In the genomic region with DNA sequence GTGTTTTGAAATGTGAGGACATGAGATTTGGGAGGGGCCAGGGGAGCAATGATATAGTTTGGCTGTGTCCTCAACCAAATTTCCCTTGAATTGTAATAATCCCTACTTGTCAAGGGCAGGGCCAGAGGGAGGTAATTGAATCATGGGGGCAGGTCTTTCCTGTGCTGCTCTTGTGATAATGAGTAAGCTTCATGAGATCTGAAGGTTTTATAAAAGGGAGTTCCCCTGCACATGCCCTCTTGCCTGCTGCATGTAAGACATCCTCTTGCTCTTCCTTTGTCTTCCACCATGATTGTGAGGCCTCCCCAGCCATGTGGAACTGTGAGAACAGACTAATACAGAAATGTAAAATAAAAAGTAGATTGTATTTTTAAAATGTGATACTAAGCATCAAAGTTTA, we compare ENCODE assay signal across 17 cellular contexts.
"Had no signal": no experiment of that assay in that cellular context is flagged by ENCODE, and none has a peak within 500 bp of the region (broad histone marks: within the 10 kb centered on the region; RNA-seq: fewer than 3 reads in every experiment).

No MANE protein-coding gene starts in this region.

- H3K27ac ChIP-seq: brain microvascular endothelial cell, colonic mucosa, gastrocnemius medialis, heart right ventricle, left ventricle myocardium inferior, spleen, WERI-Rb-1 had no signal

- DNase-seq: activated CD4-positive, alpha-beta T cell treated with anti-CD3 and anti-CD28 coated beads for 1 hour; activated naive CD4-positive, alpha-beta T cell; activated T-cell treated with anti-CD3 and anti-CD28 coated beads for 4 hours; aorta; brain microvascular endothelial cell; colonic mucosa; endodermal cell; gastrocnemius medialis; heart right ventricle; left ventricle myocardium inferior; nephron progenitor cell; retina; spleen; stimulated activated CD4-positive, alpha-beta T cell treated with anti-CD3 and anti-CD28 coated beads, Interleukin-4, amount 100 ng/mL, for 4 hours; stimulated activated naive B cell treated with anti-CD40 and anti-IgM and Interleukin-4, amounts not matched to agents 10 μg/mL and 1 μg/mL and 100 μg/mL, for 72 hours; WERI-Rb-1 had no signal

- H3K4me1 Mint-ChIP-seq: central memory CD8-positive, alpha-beta T cell; endodermal cell; nephron progenitor cell; stimulated activated naive B cell treated with anti-CD40 and anti-IgM and Interleukin-4, amounts not matched to agents 10 μg/mL and 1 μg/mL and 100 μg/mL, for 72 hours had no signal

- H3K36me3 Mint-ChIP-seq: stimulated activated naive B cell treated with anti-CD40 and anti-IgM and Interleukin-4, amounts not matched to agents 10 μg/mL and 1 μg/mL and 100 μg/mL, for 72 hours had no signal

- H3K4me1 ChIP-seq: colonic mucosa, gastrocnemius medialis, heart right ventricle, left ventricle myocardium inferior, spleen had no signal

- H3K36me3 ChIP-seq: brain microvascular endothelial cell, colonic mucosa, gastrocnemius medialis, heart right ventricle, left ventricle myocardium inferior, spleen, WERI-Rb-1 had no signal

- H3K4me3 ChIP-seq: colonic mucosa, gastrocnemius medialis, heart right ventricle, left ventricle myocardium inferior, spleen had no signal

- H3K27ac Mint-ChIP-seq: endodermal cell; nephron progenitor cell; stimulated activated naive B cell treated with anti-CD40 and anti-IgM and Interleukin-4, amounts not matched to agents 10 μg/mL and 1 μg/mL and 100 μg/mL, for 72 hours had no signal

- H3K27me3 Mint-ChIP-seq: central memory CD8-positive, alpha-beta T cell; stimulated activated naive B cell treated with anti-CD40 and anti-IgM and Interleukin-4, amounts not matched to agents 10 μg/mL and 1 μg/mL and 100 μg/mL, for 72 hours had no signal

- ATAC-seq: gastrocnemius medialis; heart right ventricle; stimulated activated naive B cell treated with anti-CD40 and anti-IgM and Interleukin-4, amounts not matched to agents 10 μg/mL and 1 μg/mL and 100 μg/mL, for 72 hours had no signal

- H3K9me3 ChIP-seq: colonic mucosa, gastrocnemius medialis, left ventricle myocardium inferior had no signal

- H3K4me3 Mint-ChIP-seq: central memory CD8-positive, alpha-beta T cell; endodermal cell; nephron progenitor cell; stimulated activated naive B cell treated with anti-CD40 and anti-IgM and Interleukin-4, amounts not matched to agents 10 μg/mL and 1 μg/mL and 100 μg/mL, for 72 hours had no signal

- H3K27me3 ChIP-seq: brain microvascular endothelial cell, colonic mucosa, gastrocnemius medialis, heart right ventricle, spleen had no signal
